Comparison of ENCODE assay signal across 8 cellular contexts in genomic region chr7:150992833-150993302, GRCh38. TPM values are rescaled to one million over a fixed set of nuclear protein-coding genes. Genes with fewer than 3 reads are reported as not detected.
DNase-seq lines count a peak whose midpoint lies in the region; ATAC-seq and TF ChIP-seq lines count a peak whose summit lies in the region.

No MANE protein-coding gene starts in this region.

- no peak for DNase-seq in CD8-positive, alpha-beta T cell
- peak; percentile 94 for DNase-seq in H7
- DNase-seq in SK-N-SH, result peak; percentile 89
- DNase-seq in iris pigment epithelial cell (ENCODE audit: low read depth), result peak; percentile 49
- DNase-seq in NCI-H2107 (lab: John Stamatoyannopoulos, UW), result no peak
- DNase-seq in HCEC 1CT, result no peak
- DNase-seq in HPDE6-E6E7 (ENCODE audit: extremely low spot score), result no peak

- no peaks in the 10 kb centered on the region for H3K27me3 ChIP-seq in CD8-positive, alpha-beta T cell (ENCODE audit: insufficient read depth, low read length)
- H3K27me3 ChIP-seq in H7 (ENCODE audit: control insufficient read depth, insufficient read depth, low read length) (no peaks in the 10 kb centered on the region), SK-N-SH (ENCODE audit: insufficient read depth) (peaks cover 9% of the 10 kb centered on the region; the same call in 1 of the 2 replicates)

- no peak overlapping the region for H3K9ac ChIP-seq in SK-N-SH

- no peak for TF ChIP-seq CTCF in CD8-positive, alpha-beta T cell (IDR thresholded peaks at IDR 0.05)
- no peak for TF ChIP-seq CTCF in SK-N-SH (IDR thresholded peaks at IDR 0.05)

- no peak overlapping the region for H3K27ac Mint-ChIP-seq in CD8-positive, alpha-beta T cell

- H3K4me2 ChIP-seq in SK-N-SH, result no peak overlapping the region

- no peaks in the 10 kb centered on the region for H3K27me3 Mint-ChIP-seq in CD8-positive, alpha-beta T cell (ENCODE audit: low read depth)

- H3K9me2 ChIP-seq in SK-N-SH, result no peaks in the 10 kb centered on the region

- 73% methylated on average over 5 of the region's 5 CpGs for WGBS in SK-N-SH (ENCODE audit: low lambda C conversion rate)

- TF ChIP-seq EP300 in SK-N-SH (IDR thresholded peaks at IDR 0.05; ENCODE audit: borderline replicate concordance in 1 of 2, low read depth in 1 of 2, low read length in 1 of 2), result no peak

- no peaks in the 10 kb centered on the region for H3K79me2 ChIP-seq in SK-N-SH (ENCODE audit: insufficient read depth)

- H3K4me3 ChIP-seq in CD8-positive, alpha-beta T cell (ENCODE audit: low read depth, low read length), result no peak overlapping the region
- no peak overlapping the region for H3K4me3 ChIP-seq in H7 (ENCODE audit: insufficient read depth, low read depth, low read length)
- H3K4me3 ChIP-seq in SK-N-SH (ENCODE audit: low read depth in 2 of 2, low read length in 1 of 2), result no peak overlapping the region

- POLR2A ChIA-PET in CD8-positive, alpha-beta T cell (lab: Charles Lee), result no interaction called here
- POLR2A ChIA-PET in SK-N-SH (lab: Yijun Ruan, JAX), result no interaction called here

- no peaks in the 10 kb centered on the region for H4K20me1 ChIP-seq in SK-N-SH (ENCODE audit: insufficient read depth)

- intact Hi-C loops in CD8-positive, alpha-beta T cell (cut with DNase I, micrococcal nuclease), result loop anchor here in 1 of 2 experiments (10.0 kb wide), 1 partner anchor 208 kb away; no protein-coding TSS in a partner anchor

- peaks cover 43% of the 10 kb centered on the region for H3K4me1 ChIP-seq in CD8-positive, alpha-beta T cell (ENCODE audit: insufficient read depth, low read length)
- peaks cover 0 to 34% of the 10 kb centered on the region in 2 experiments; a peak in 2 of 4 replicates for H3K4me1 ChIP-seq in SK-N-SH (ENCODE audit: control insufficient read depth in 1 of 2, insufficient read depth in 2 of 2, low read depth in 1 of 2, low read length in 1 of 2)

- no peak overlapping the region for H3K4me3 Mint-ChIP-seq in CD8-positive, alpha-beta T cell

- no peaks in the 10 kb centered on the region for H3K36me3 Mint-ChIP-seq in CD8-positive, alpha-beta T cell

- no peaks in the 10 kb centered on the region for H3K9me3 ChIP-seq in CD8-positive, alpha-beta T cell (ENCODE audit: low read length)
- no peaks in the 10 kb centered on the region for H3K9me3 ChIP-seq in SK-N-SH

- peaks cover 36% of the 10 kb centered on the region for H3K4me1 Mint-ChIP-seq in CD8-positive, alpha-beta T cell (ENCODE audit: low read depth)

- H3K27ac ChIP-seq in CD8-positive, alpha-beta T cell (ENCODE audit: low read depth, low read length), result no peak overlapping the region
- H3K27ac ChIP-seq in SK-N-SH (ENCODE audit: low read depth in 2 of 2, low read length in 1 of 2), result no peak overlapping the region

- peaks cover 17% of the 10 kb centered on the region for H3K9me3 Mint-ChIP-seq in CD8-positive, alpha-beta T cell

- peak; percentile 66 for ATAC-seq in CD8-positive, alpha-beta T cell
- no peak for ATAC-seq in GM18520 (IDR thresholded peaks at IDR 0.05; ENCODE audit: unreplicated experiment)

- CTCF ChIA-PET in CD8-positive, alpha-beta T cell (lab: Charles Lee), result interaction anchor here (1.2 to 4.8 kb wide), 6 partner anchors 9 to 94 kb away, joined by 3 to 36 read pairs (median 12); no protein-coding TSS in a partner anchor
- CTCF ChIA-PET in SK-N-SH (lab: Yijun Ruan, JAX), result interaction anchor here (0.8 to 7.8 kb wide), 12 partner anchors 8 to 214 kb away, joined by 3 to 205 read pairs (median 8); no protein-coding TSS in a partner anchor

- no peaks in the 10 kb centered on the region for H3F3A ChIP-seq in SK-N-SH (replicated peaks; ENCODE audit: insufficient read depth)

- no peak for TF ChIP-seq RAD21 in SK-N-SH (IDR thresholded peaks at IDR 0.05; ENCODE audit: low read length)

- no peak overlapping the region for H2AFZ ChIP-seq in SK-N-SH (ENCODE audit: low read depth)

- no peaks in the 10 kb centered on the region for H3K36me3 ChIP-seq in CD8-positive, alpha-beta T cell (ENCODE audit: insufficient read depth, low read length)
- no peaks in the 10 kb centered on the region for H3K36me3 ChIP-seq in H7 (replicated peaks; ENCODE audit: control insufficient read depth, insufficient read depth, low read length)
- no peaks in the 10 kb centered on the region for H3K36me3 ChIP-seq in SK-N-SH (replicated peaks in 1 of 2; ENCODE audit: control insufficient read depth in 1 of 2, insufficient read depth in 2 of 2, low read length in 1 of 2)

TF ChIP-seq in SK-N-SH, 30 proteins besides CTCF, POLR2A, EP300 and RAD21:
- TF ChIP-seq CHD2 (IDR thresholded peaks at IDR 0.05; ENCODE audit: low read length, partially characterized antibody) (peak; percentile 84), TCF12 (IDR thresholded peaks at IDR 0.05) (no peak)

RNA-seq across cellular contexts. Expression of gene NOS3, which starts 2.1 kb away (rescaled TPM):
- total RNA-seq in CD8-positive, alpha-beta T cell, result 1 to 10 TPM; 1.1 to 1.4 TPM
- 15.5 and 16.5 TPM in 2 replicates for total RNA-seq in H7 (2014; rRNA removed; shearing (Covaris generic))
- 0.15 and 0.41 TPM in 2 replicates for polyA plus RNA-seq in SK-N-SH (2012; rRNA removed)
- polyA plus RNA-seq in SK-N-SH (2012; cell fraction: cytosol; rRNA removed), result 0.01 and 0.24 TPM in 2 replicates
- 0.09 and 0.13 TPM in 2 replicates for polyA plus RNA-seq in SK-N-SH (2012; cell fraction: nucleus; rRNA removed)

RNA-seq across cellular contexts. Expression of gene KCNH2, which starts 14.7 kb away (rescaled TPM):
- total RNA-seq in CD8-positive, alpha-beta T cell, result under 1 TPM; 0.90 to 0.97 TPM
- total RNA-seq in H7 (2014; rRNA removed; shearing (Covaris generic)), result 9.3 and 9.5 TPM in 2 replicates
- polyA plus RNA-seq in SK-N-SH (2012; rRNA removed), result 2.2 and 6.4 TPM in 2 replicates
- polyA plus RNA-seq in SK-N-SH (2012; cell fraction: cytosol; rRNA removed), result 2.8 and 8.3 TPM in 2 replicates
- 4.1 and 6.1 TPM in 2 replicates for polyA plus RNA-seq in SK-N-SH (2012; cell fraction: nucleus; rRNA removed)

RNA-seq across cellular contexts. Expression of gene ATG9B, which starts 31.4 kb away (rescaled TPM):
- total RNA-seq in CD8-positive, alpha-beta T cell, result 10 to 100 TPM in 1 of 2 experiments, 1 to 10 TPM in 1; 9.2 to 12.7 TPM
- 1.7 TPM in 2 replicates for total RNA-seq in H7 (2014; rRNA removed; shearing (Covaris generic))
- polyA plus RNA-seq in SK-N-SH (2012; rRNA removed), result 0.52 and 0.67 TPM in 2 replicates
- 0.27 and 0.37 TPM in 2 replicates for polyA plus RNA-seq in SK-N-SH (2012; cell fraction: cytosol; rRNA removed)
- polyA plus RNA-seq in SK-N-SH (2012; cell fraction: nucleus; rRNA removed), result 3.1 and 3.4 TPM in 2 replicates

RNA-seq across cellular contexts. Expression of gene ABCB8, which starts 35.4 kb away (rescaled TPM):
- total RNA-seq in CD8-positive, alpha-beta T cell, result 10 to 100 TPM; 43.6 to 49.3 TPM
- total RNA-seq in H7 (2014; rRNA removed; shearing (Covaris generic)), result 26.7 and 29.7 TPM in 2 replicates
- 36.0 and 38.3 TPM in 2 replicates for polyA plus RNA-seq in SK-N-SH (2012; rRNA removed)
- polyA plus RNA-seq in SK-N-SH (2012; cell fraction: cytosol; rRNA removed), result 7.9 and 16.1 TPM in 2 replicates
- polyA plus RNA-seq in SK-N-SH (2012; cell fraction: nucleus; rRNA removed), result 145 and 146 TPM in 2 replicates

RNA-seq across cellular contexts. Expression of gene ASIC3, which starts 55.5 kb away (rescaled TPM):
- total RNA-seq in CD8-positive, alpha-beta T cell, result 1 to 10 TPM; 6.7 to 8.6 TPM
- total RNA-seq in H7 (2014; rRNA removed; shearing (Covaris generic)), result 1.4 and 1.6 TPM in 2 replicates
- polyA plus RNA-seq in SK-N-SH (2012; rRNA removed), result 4.0 and 4.5 TPM in 2 replicates
- polyA plus RNA-seq in SK-N-SH (2012; cell fraction: cytosol; rRNA removed), result 0.72 and 0.77 TPM in 2 replicates
- 39.2 and 57.2 TPM in 2 replicates for polyA plus RNA-seq in SK-N-SH (2012; cell fraction: nucleus; rRNA removed)

Comparison
In these comparisons a context has a peak if more than half of its experiments do, and no peak if none do; other contexts are left out.
1. DNase-seq: peak in H7 (single experiment), SK-N-SH (single experiment) and iris pigment epithelial cell (single experiment); none in CD8-positive, alpha-beta T cell (0 of 7), NCI-H2107 (single experiment), HCEC 1CT (single experiment) and HPDE6-E6E7 (single experiment).